1 cellular context compared by ENCODE assay signal in the genomic region with DNA sequence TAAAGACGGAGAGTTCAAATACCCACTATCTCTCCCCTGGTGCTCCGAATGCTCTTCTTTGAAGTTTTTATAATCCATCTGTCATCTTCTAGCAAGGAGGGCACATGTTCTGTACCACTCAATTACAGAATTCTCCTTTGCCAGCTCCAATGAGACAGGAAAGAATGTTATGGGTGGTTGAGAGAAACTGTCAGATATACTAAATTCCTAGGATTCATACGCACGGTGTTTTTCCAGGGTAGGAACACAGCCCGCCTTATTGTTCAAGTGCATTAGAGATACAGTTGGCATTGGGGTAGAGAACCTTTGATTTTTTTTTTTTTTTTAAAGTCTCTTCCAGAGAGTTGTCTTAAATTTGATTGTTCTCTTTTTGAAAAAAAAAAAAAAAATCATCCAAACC.
TF ChIP-seq lines count a peak whose summit lies in the region.

No MANE protein-coding gene starts in this region.

TF ChIP-seq in WTC11, 78 proteins besides CTCF, POLR2A, EP300 and RAD21 (continued from another document):
- no peak for TF ChIP-seq E2F4 (CRISPR knock-in tag; IDR thresholded peaks at IDR 0.05; ENCODE audit: borderline replicate concordance, low read depth)
- no peak for TF ChIP-seq ZNF138 (CRISPR knock-in tag; conservative IDR thresholded peaks at IDR 0.05)
- TF ChIP-seq, protein P1, sequence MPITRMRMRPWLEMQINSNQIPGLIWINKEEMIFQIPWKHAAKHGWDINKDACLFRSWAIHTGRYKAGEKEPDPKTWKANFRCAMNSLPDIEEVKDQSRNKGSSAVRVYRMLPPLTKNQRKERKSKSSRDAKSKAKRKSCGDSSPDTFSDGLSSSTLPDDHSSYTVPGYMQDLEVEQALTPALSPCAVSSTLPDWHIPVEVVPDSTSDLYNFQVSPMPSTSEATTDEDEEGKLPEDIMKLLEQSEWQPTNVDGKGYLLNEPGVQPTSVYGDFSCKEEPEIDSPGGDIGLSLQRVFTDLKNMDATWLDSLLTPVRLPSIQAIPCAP (CRISPR knock-in tag; IDR thresholded peaks at IDR 0.05): no peak
- no peak for TF ChIP-seq GRHL2 (CRISPR knock-in tag; IDR thresholded peaks at IDR 0.05; ENCODE audit: insufficient replicate concordance, severe bottlenecking)
- TF ChIP-seq CBFB (CRISPR knock-in tag; IDR thresholded peaks at IDR 0.05; ENCODE audit: low read depth): no peak
- TF ChIP-seq ESRRA (CRISPR knock-in tag; IDR thresholded peaks at IDR 0.05; ENCODE audit: borderline replicate concordance): no peak
- TF ChIP-seq NFATC4 (CRISPR knock-in tag; IDR thresholded peaks at IDR 0.05): no peak
- TF ChIP-seq NR2C2 (CRISPR knock-in tag; IDR thresholded peaks at IDR 0.05): no peak
- TF ChIP-seq USF2 (CRISPR knock-in tag; IDR thresholded peaks at IDR 0.05): no peak
